In the genomic region with DNA sequence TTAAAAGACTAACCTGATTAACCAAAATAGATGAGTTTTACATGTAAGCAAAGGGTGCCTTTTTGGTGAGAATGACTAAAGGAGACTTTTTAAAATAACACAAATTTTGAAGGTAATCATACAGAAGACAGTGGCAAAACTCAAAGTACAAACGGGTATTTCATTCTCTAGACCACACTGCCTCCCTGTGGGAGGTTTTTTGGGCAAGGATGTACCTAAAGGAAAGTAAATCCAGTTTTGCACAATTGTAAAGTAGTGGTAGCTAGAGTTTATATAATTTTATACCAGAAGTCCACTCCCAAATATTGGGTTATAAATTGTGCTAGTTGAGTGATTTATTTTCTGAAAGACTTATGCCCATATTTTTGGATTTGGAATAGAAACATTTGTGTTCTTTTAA, we compare ENCODE assay signal across 9 cellular contexts.
DNase-seq lines count a peak whose midpoint lies in the region; FAIRE-seq and TF ChIP-seq lines count a peak whose summit lies in the region.
"Had no signal": no experiment of that assay in that cellular context is flagged by ENCODE, and none has a peak within 500 bp of the region (broad histone marks: within the 10 kb centered on the region; RNA-seq: fewer than 3 reads in every experiment).

No MANE protein-coding gene starts in this region.

- H3K27me3 ChIP-seq in liver (ENCODE audit: control insufficient read depth in 4 of 4, insufficient read depth in 4 of 4, low read length in 3 of 4): no peaks in the 10 kb centered on the region

- no peak overlapping the region for H3K27ac ChIP-seq in liver (ENCODE audit: low read depth in 1 of 2, low read length in 2 of 2)

- no peak overlapping the region for H3K9ac ChIP-seq in liver (ENCODE audit: low read depth in 1 of 2, low read length in 2 of 2)

- H3K4me1 ChIP-seq in liver (ENCODE audit: control insufficient read depth in 4 of 4, insufficient read depth in 4 of 4, low read length in 3 of 4): no peaks in the 10 kb centered on the region

- H3K9me3 ChIP-seq in liver (ENCODE audit: control insufficient read depth in 4 of 4, low read length in 3 of 4): peaks cover 0 to 2% (median 0%) of the 10 kb centered on the region in 4 donors

- TF ChIP-seq CTCF in liver (IDR thresholded peaks at IDR 0.05; ENCODE audit: low read depth, low read length, missing input control): no peak

- WGBS in liver: 32% methylated on average over 1 of the region's 1 CpG

- H3K4me3 ChIP-seq in liver (ENCODE audit: low read depth in 1 of 3, low read length in 3 of 3): no peak overlapping the region

- TF ChIP-seq RAD21 in liver (IDR thresholded peaks at IDR 0.05): peak; percentile 50 to 64

- no peaks in the 10 kb centered on the region for H3K36me3 ChIP-seq in liver (ENCODE audit: control insufficient read depth in 4 of 4, insufficient read depth in 3 of 4, low read depth in 1 of 4, low read length in 3 of 4)

- FAIRE-seq in GM19239 (lab: Jason Lieb, UNC): no peak

- DNase-seq in Ammon's horn (ENCODE audit: low spot score): peak; percentile 32
- DNase-seq in HS-5 (ENCODE audit: low read depth): peak; percentile 2
- peak; percentile 50 for DNase-seq in amniotic epithelial cell (ENCODE audit: low read depth)
- no peak for DNase-seq in NCI-H226
- DNase-seq in NCI-H1436 (lab: John Stamatoyannopoulos, UW): no peak
- DNase-seq in germinal center (ENCODE audit: low spot score): no peak
- DNase-seq in GM19239 (ENCODE audit: insufficient read length, low spot score): no peak
- DNase-seq: activated B cell treated with CpG ODN at 0.5 μM for 24 hours had no signal

TF ChIP-seq in liver, 16 proteins besides CTCF, POLR2A, EP300 and RAD21:
- TF ChIP-seq, protein P1, sequence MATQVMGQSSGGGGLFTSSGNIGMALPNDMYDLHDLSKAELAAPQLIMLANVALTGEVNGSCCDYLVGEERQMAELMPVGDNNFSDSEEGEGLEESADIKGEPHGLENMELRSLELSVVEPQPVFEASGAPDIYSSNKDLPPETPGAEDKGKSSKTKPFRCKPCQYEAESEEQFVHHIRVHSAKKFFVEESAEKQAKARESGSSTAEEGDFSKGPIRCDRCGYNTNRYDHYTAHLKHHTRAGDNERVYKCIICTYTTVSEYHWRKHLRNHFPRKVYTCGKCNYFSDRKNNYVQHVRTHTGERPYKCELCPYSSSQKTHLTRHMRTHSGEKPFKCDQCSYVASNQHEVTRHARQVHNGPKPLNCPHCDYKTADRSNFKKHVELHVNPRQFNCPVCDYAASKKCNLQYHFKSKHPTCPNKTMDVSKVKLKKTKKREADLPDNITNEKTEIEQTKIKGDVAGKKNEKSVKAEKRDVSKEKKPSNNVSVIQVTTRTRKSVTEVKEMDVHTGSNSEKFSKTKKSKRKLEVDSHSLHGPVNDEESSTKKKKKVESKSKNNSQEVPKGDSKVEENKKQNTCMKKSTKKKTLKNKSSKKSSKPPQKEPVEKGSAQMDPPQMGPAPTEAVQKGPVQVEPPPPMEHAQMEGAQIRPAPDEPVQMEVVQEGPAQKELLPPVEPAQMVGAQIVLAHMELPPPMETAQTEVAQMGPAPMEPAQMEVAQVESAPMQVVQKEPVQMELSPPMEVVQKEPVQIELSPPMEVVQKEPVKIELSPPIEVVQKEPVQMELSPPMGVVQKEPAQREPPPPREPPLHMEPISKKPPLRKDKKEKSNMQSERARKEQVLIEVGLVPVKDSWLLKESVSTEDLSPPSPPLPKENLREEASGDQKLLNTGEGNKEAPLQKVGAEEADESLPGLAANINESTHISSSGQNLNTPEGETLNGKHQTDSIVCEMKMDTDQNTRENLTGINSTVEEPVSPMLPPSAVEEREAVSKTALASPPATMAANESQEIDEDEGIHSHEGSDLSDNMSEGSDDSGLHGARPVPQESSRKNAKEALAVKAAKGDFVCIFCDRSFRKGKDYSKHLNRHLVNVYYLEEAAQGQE (IDR thresholded peaks at IDR 0.05): no peak
- TF ChIP-seq GABPA (IDR thresholded peaks at IDR 0.05 in 1 of 2, conservative IDR thresholded peaks at IDR 0.05 in 1 of 2) (no peak), HNF4G (IDR thresholded peaks at IDR 0.05) (no peak), HNF4A (conservative IDR thresholded peaks at IDR 0.05) (no peak), NR2F2 (IDR thresholded peaks at IDR 0.05) (no peak), YY1 (IDR thresholded peaks at IDR 0.05) (no peak)

Comparison
In these comparisons a context has a peak if more than half of its experiments do, and no peak if none do; other contexts are left out.
1. DNase-seq: peak in Ammon's horn (single experiment), HS-5 (single experiment) and amniotic epithelial cell (single experiment); none in NCI-H226 (single experiment), NCI-H1436 (single experiment), germinal center (single experiment) and GM19239 (single experiment).